Comparison of ENCODE assay signal across 16 cellular contexts in genomic region chr17:64412944-64413381, GRCh38. TPM values are rescaled to one million over a fixed set of nuclear protein-coding genes. Genes with fewer than 3 reads are reported as not detected.
DNase-seq lines count a peak whose midpoint lies in the region; ATAC-seq and TF ChIP-seq lines count a peak whose summit lies in the region.
"Had no signal": no experiment of that assay in that cellular context is flagged by ENCODE, and none has a peak within 500 bp of the region (broad histone marks: within the 10 kb centered on the region; RNA-seq: fewer than 3 reads in every experiment).

No MANE protein-coding gene starts in this region.

- no peak overlapping the region for H2AFZ ChIP-seq in OCI-LY3 (ENCODE audit: low read depth, low read length)

- H3K4me2 ChIP-seq in OCI-LY3 (ENCODE audit: low read length), result peak overlapping the region; percentile 67

- peak; percentile 19 for DNase-seq in ELR (ENCODE audit: low read depth)
- peak; percentile 7 for DNase-seq in fibroblast of gingiva (ENCODE audit: low read depth)
- DNase-seq in gastrocnemius medialis, result no peak
- DNase-seq in AML-193 (lab: John Stamatoyannopoulos, UW), result no peak
- no peak for DNase-seq in NCI-H510A (lab: John Stamatoyannopoulos, UW)
- DNase-seq in DMS53 (lab: John Stamatoyannopoulos, UW), result no peak
- DNase-seq: activated CD4-positive, alpha-beta memory T cell treated with anti-CD3 and anti-CD28 coated beads for 36 hours; CD4-positive, CD25-positive, alpha-beta regulatory T cell; NCI-H1105; NCI-H526; T-helper 9 cell had no signal

- H3K4me3 ChIP-seq in OCI-LY3 (ENCODE audit: low read length), result peak overlapping the region; percentile 74
- H3K4me3 ChIP-seq in gastrocnemius medialis, result peak overlapping the region in 1 of 4 donors; percentile 10

- in situ Hi-C loops in gastrocnemius medialis (cut with MboI; ENCODE audit: low sequenced_read_pairs in 4 of 4), result loop anchor here in 1 of 4 donors (10.0 kb wide), 1 partner anchor 88 kb away; no protein-coding TSS in a partner anchor

- H4K20me1 ChIP-seq in OCI-LY3 (ENCODE audit: insufficient read depth, low read length), result no peaks in the 10 kb centered on the region

- H3K9ac ChIP-seq in OCI-LY3 (ENCODE audit: low read length), result peak overlapping the region; percentile 21; the same call in 1 of the 2 replicates

- H3K4me1 ChIP-seq in OCI-LY3 (ENCODE audit: low read length), result peaks cover 33% of the 10 kb centered on the region
- peaks cover 0 to 8% of the 10 kb centered on the region in 2 donors for H3K4me1 ChIP-seq in gastrocnemius medialis

- ATAC-seq in gastrocnemius medialis, result no peak
- no peak for ATAC-seq in HG03439 (IDR thresholded peaks at IDR 0.05; ENCODE audit: unreplicated experiment)
- ATAC-seq: activated T-helper 17 cell treated with anti-CD3 and anti-CD28 coated beads, Interleukin-2, amount 50 U/mL, for 72 hours; stimulated activated effector memory CD8-positive, alpha-beta T cell treated with anti-CD3 and anti-CD28 coated beads, Interleukin-12 subunit alpha, Interleukin-12 subunit beta, amount 100 ng/mL, for 72 hours had no signal

- intact Hi-C loops in gastrocnemius medialis (cut with DNase I; ENCODE audit: low total_unique reads), result loop anchor here (2.0 kb wide), 1 partner anchor 102 kb away; no protein-coding TSS in a partner anchor

- TF ChIP-seq CTCF in OCI-LY3 (IDR thresholded peaks at IDR 0.05; ENCODE audit: low read depth, low read length) (no peak), gastrocnemius medialis (IDR thresholded peaks at IDR 0.05 in 4 of 5, conservative IDR thresholded peaks at IDR 0.05 in 1 of 5) (no peak)

- no peaks in the 10 kb centered on the region for H3K79me2 ChIP-seq in OCI-LY3 (ENCODE audit: low read length)

- H3K27ac ChIP-seq in OCI-LY3 (ENCODE audit: low read length), result no peak overlapping the region
- peak overlapping the region; percentile 33 to 65 (median 50) for H3K27ac ChIP-seq in gastrocnemius medialis

- no peak for TF ChIP-seq POLR2A in gastrocnemius medialis (IDR thresholded peaks at IDR 0.05)

- H3K36me3 ChIP-seq in OCI-LY3 (replicated peaks; ENCODE audit: low read depth, low read length) (no peaks in the 10 kb centered on the region), gastrocnemius medialis (no peaks in the 10 kb centered on the region)

- no peaks in the 10 kb centered on the region for H3K9me3 ChIP-seq in OCI-LY3 (ENCODE audit: insufficient read depth, low read length)
- H3K9me3 ChIP-seq in gastrocnemius medialis, result no peaks in the 10 kb centered on the region

- peaks cover 11% of the 10 kb centered on the region for H3K27me3 ChIP-seq in OCI-LY3 (ENCODE audit: low read depth, low read length)
- H3K27me3 ChIP-seq in gastrocnemius medialis, result no peaks in the 10 kb centered on the region

RNA-seq across cellular contexts. Expression of gene PECAM1, which starts 22.3 kb away (rescaled TPM):
- 10 to 100 TPM; 35.1 to 71.5 (median 51.3) TPM for total RNA-seq in gastrocnemius medialis

RNA-seq across cellular contexts. Expression of gene MILR1, which starts 36.0 kb away (rescaled TPM):
- total RNA-seq in gastrocnemius medialis, result 1 to 10 TPM in 2 of 4 donors, under 1 TPM in 1, not detected in 1; 0.76 to 3.3 (median 2.2) TPM
- total RNA-seq: activated CD4-positive, alpha-beta memory T cell treated with anti-CD3 and anti-CD28 coated beads for 36 hours; activated T-helper 17 cell treated with anti-CD3 and anti-CD28 coated beads, Interleukin-2, amount 50 U/mL, for 72 hours; progenitor cell of endocrine pancreas had no signal

Comparison
In these comparisons a context has a peak if more than half of its experiments do, and no peak if none do; other contexts are left out.
1. DNase-seq: peak in ELR (single experiment) and fibroblast of gingiva (single experiment); none in gastrocnemius medialis (0 of 2), AML-193 (0 of 2), NCI-H510A (single experiment) and DMS53 (single experiment).